In genomic region chr17:16923904-16924700, GRCh38 we compare ENCODE assay signal across 18 cellular contexts. TPM values are rescaled to one million over a fixed set of nuclear protein-coding genes. Genes with fewer than 3 reads are reported as not detected.
"Had no signal": no experiment of that assay in that cellular context is flagged by ENCODE, and none has a peak within 500 bp of the region (broad histone marks: within the 10 kb centered on the region; RNA-seq: fewer than 3 reads in every experiment).

No MANE protein-coding gene starts in this region.

- H3K9me3 Mint-ChIP-seq: activated naive CD4-positive, alpha-beta T cell treated with anti-CD3 and anti-CD28 coated beads for 36 hours; activated T-helper 1 cell treated with anti-CD3 and anti-CD28 coated beads, Interleukin-12 subunit alpha, Interleukin-12 subunit beta, Interleukin-2, Interleukin-4 antibody, amounts not matched to agents 30 ng/mL and 10 ng/mL and 1 ng/mL, durations not matched to agents 14 hours and 24 hours and 36 hours; effector memory CD8-positive, alpha-beta T cell; natural killer cell; stimulated activated naive B cell treated with anti-CD40 and anti-IgM and Interleukin-4, amounts not matched to agents 10 μg/mL and 1 μg/mL and 100 μg/mL, for 72 hours had no signal

- H3K36me3 Mint-ChIP-seq: natural killer cell had no signal

- H3K27ac ChIP-seq: cardiac muscle cell, psoas muscle, upper lobe of left lung had no signal

- H3K4me1 Mint-ChIP-seq: natural killer cell had no signal

- H3K4me3 Mint-ChIP-seq: activated naive CD4-positive, alpha-beta T cell treated with anti-CD3 and anti-CD28 coated beads for 36 hours; activated T-helper 1 cell treated with anti-CD3 and anti-CD28 coated beads, Interleukin-12 subunit alpha, Interleukin-12 subunit beta, Interleukin-2, Interleukin-4 antibody, amounts not matched to agents 30 ng/mL and 10 ng/mL and 1 ng/mL, durations not matched to agents 14 hours and 24 hours and 36 hours; effector memory CD8-positive, alpha-beta T cell; natural killer cell; stimulated activated naive B cell treated with anti-CD40 and anti-IgM and Interleukin-4, amounts not matched to agents 10 μg/mL and 1 μg/mL and 100 μg/mL, for 72 hours had no signal

- H3K4me1 ChIP-seq: psoas muscle had no signal

- H3K27me3 Mint-ChIP-seq: effector memory CD8-positive, alpha-beta T cell; stimulated activated naive B cell treated with anti-CD40 and anti-IgM and Interleukin-4, amounts not matched to agents 10 μg/mL and 1 μg/mL and 100 μg/mL, for 72 hours had no signal

- ATAC-seq: effector memory CD8-positive, alpha-beta T cell; natural killer cell; psoas muscle; stimulated activated naive B cell treated with anti-CD40 and anti-IgM and Interleukin-4, amounts not matched to agents 10 μg/mL and 1 μg/mL and 100 μg/mL, for 72 hours had no signal

- H3K27ac Mint-ChIP-seq: activated naive CD4-positive, alpha-beta T cell treated with anti-CD3 and anti-CD28 coated beads for 36 hours; activated T-helper 1 cell treated with anti-CD3 and anti-CD28 coated beads, Interleukin-12 subunit alpha, Interleukin-12 subunit beta, Interleukin-2, Interleukin-4 antibody, amounts not matched to agents 30 ng/mL and 10 ng/mL and 1 ng/mL, durations not matched to agents 14 hours and 24 hours and 36 hours; effector memory CD8-positive, alpha-beta T cell; natural killer cell had no signal

- DNase-seq: activated CD4-positive, CD25-positive, alpha-beta regulatory T cell; activated naive CD4-positive, alpha-beta T cell treated with anti-CD3 and anti-CD28 coated beads for 36 hours; cortex of kidney; effector memory CD8-positive, alpha-beta T cell; mammary epithelial cell; natural killer cell; nucleus accumbens; SIG-M5; stimulated activated naive B cell treated with anti-CD40 and anti-IgM and Interleukin-4, amounts not matched to agents 10 μg/mL and 1 μg/mL and 100 μg/mL, for 72 hours; substantia nigra; T-helper 2 cell had no signal

- H3K9me3 ChIP-seq: psoas muscle, upper lobe of left lung had no signal

- H3K27me3 ChIP-seq: cardiac muscle cell, upper lobe of left lung had no signal

RNA-seq across cellular contexts. Expression of gene TNFRSF13B, which starts 47.8 kb away (rescaled TPM):
- total RNA-seq: activated naive CD4-positive, alpha-beta T cell treated with anti-CD3 and anti-CD28 coated beads for 36 hours; activated T-helper 1 cell treated with anti-CD3 and anti-CD28 coated beads, Interleukin-12 subunit alpha, Interleukin-12 subunit beta, Interleukin-2, Interleukin-4 antibody, amounts not matched to agents 30 ng/mL and 10 ng/mL and 1 ng/mL, durations not matched to agents 14 hours and 24 hours and 36 hours; cardiac muscle cell; epithelial cell of proximal tubule; kidney epithelial cell; mammary epithelial cell; psoas muscle; skeletal muscle tissue had no signal
